In the genomic region with DNA sequence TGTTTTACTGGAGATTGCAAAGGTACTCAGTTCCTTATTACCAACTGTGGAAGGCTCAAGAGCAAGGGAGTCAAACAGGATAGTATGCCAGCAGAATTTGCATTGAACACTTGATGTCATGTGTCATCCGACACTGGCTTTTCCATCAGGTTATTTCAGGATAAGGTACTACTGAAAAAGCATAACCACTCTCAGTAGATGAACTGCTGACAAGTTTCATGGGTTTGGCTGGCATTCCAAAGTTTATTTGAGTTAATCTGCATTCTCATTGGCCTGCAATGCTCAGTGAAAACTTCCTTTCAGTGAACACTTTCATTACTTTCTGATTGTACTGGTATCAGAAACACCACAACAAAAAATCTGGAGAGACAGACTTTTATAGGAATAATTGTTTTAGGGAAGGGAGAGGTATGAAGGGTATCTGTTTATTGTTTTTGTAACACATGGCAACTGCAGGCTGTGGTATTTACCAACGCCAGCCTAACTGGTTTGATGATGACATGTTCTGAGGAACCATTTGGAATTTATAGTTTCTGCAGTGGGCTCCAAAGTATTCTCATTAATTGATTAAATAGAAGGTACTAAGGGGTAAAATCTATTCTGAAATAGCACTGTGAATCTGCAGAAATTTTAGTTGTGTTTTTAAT, we compare ENCODE assay signal across 15 cellular contexts.
A peak's percentile ranks its signal among the peaks of the same experiment; 100 is the strongest.
DNase-seq lines count a peak whose midpoint lies in the region; ATAC-seq and TF ChIP-seq lines count a peak whose summit lies in the region.
"Had no signal": no experiment of that assay in that cellular context is flagged by ENCODE, and none has a peak within 500 bp of the region (broad histone marks: within the 10 kb centered on the region; RNA-seq: fewer than 3 reads in every experiment).

No MANE protein-coding gene starts in this region.

- H3K27ac Mint-ChIP-seq in Calu3 (ENCODE audit: unreplicated experiment), result peak overlapping the region; percentile 84
- H3K27ac Mint-ChIP-seq in activated T-helper 17 cell treated with anti-CD3 and anti-CD28 coated beads, Interleukin-2, amount 50 U/mL, for 72 hours, result no peak overlapping the region
- H3K27ac Mint-ChIP-seq: activated T-helper 1 cell treated with anti-CD3 and anti-CD28 coated beads, Interleukin-12 subunit alpha, Interleukin-12 subunit beta, Interleukin-2, Interleukin-4 antibody, amounts not matched to agents 30 ng/mL and 10 ng/mL and 1 ng/mL, durations not matched to agents 14 hours and 24 hours and 36 hours had no signal

- H3K4me1 ChIP-seq in PC-9 (replicated peaks; ENCODE audit: insufficient read depth) (peaks cover 27% of the 10 kb centered on the region), mucosa of rectum (ENCODE audit: control insufficient read depth in 2 of 2, insufficient read depth in 2 of 2, low read length in 2 of 2) (peaks cover 4 to 14% of the 10 kb centered on the region in 2 donors)
- H3K4me1 ChIP-seq: BE2C had no signal

- H3K4me1 Mint-ChIP-seq in Calu3 (ENCODE audit: low read depth, unreplicated experiment), result peaks cover 35% of the 10 kb centered on the region
- H3K4me1 Mint-ChIP-seq in activated T-helper 17 cell treated with anti-CD3 and anti-CD28 coated beads, Interleukin-2, amount 50 U/mL, for 72 hours, result no peaks in the 10 kb centered on the region

- H3K9me3 Mint-ChIP-seq in Calu3 (ENCODE audit: low read depth, unreplicated experiment), result no peaks in the 10 kb centered on the region
- H3K9me3 Mint-ChIP-seq in activated T-helper 17 cell treated with anti-CD3 and anti-CD28 coated beads, Interleukin-2, amount 50 U/mL, for 72 hours, result no peaks in the 10 kb centered on the region
- H3K9me3 Mint-ChIP-seq: activated T-helper 1 cell treated with anti-CD3 and anti-CD28 coated beads, Interleukin-12 subunit alpha, Interleukin-12 subunit beta, Interleukin-2, Interleukin-4 antibody, amounts not matched to agents 30 ng/mL and 10 ng/mL and 1 ng/mL, durations not matched to agents 14 hours and 24 hours and 36 hours had no signal

- no peaks in the 10 kb centered on the region for H3K79me2 ChIP-seq in PC-9 (ENCODE audit: low read depth)

- no peak overlapping the region for H3K4me3 ChIP-seq in PC-9
- H3K4me3 ChIP-seq in mucosa of rectum (ENCODE audit: low read length in 2 of 2), result no peak overlapping the region

- no peaks in the 10 kb centered on the region for H3K9me2 ChIP-seq in PC-9 (ENCODE audit: insufficient read depth)

- POLR2A ChIA-PET in PC-9 (lab: Charles Lee; ENCODE audit: unreplicated experiment), result no interaction called here

- intact Hi-C loops in Calu3 (cut with micrococcal nuclease; ENCODE audit: unreplicated experiment), result no loop called here
- intact Hi-C loops in PC-9 (cut with micrococcal nuclease; ENCODE audit: unreplicated experiment), result loop anchor here (10.0 kb wide), 2 partner anchors 153 to 477 kb away; no protein-coding TSS in a partner anchor

- H3K36me3 ChIP-seq in PC-9 (ENCODE audit: low read depth) (no peaks in the 10 kb centered on the region), mucosa of rectum (ENCODE audit: control insufficient read depth in 2 of 2, insufficient read depth in 2 of 2, low read length in 2 of 2) (no peaks in the 10 kb centered on the region)
- H3K36me3 ChIP-seq: BE2C had no signal

- H3K4me2 ChIP-seq in PC-9, result peak overlapping the region; percentile 15; the same call in 1 of the 2 replicates

- H3F3A ChIP-seq in PC-9 (ENCODE audit: insufficient read depth, low read depth), result 0 out of 2 replicates have a peak, but pooled peaks cover 4% of the 10 kb centered on the region

- DNase-seq in Calu3, result no peak
- peak; percentile 34 to 44 for DNase-seq in PC-9
- DNase-seq in fibroblast of peridontal ligament (ENCODE audit: extremely low read depth), result peak; percentile 48
- no peak for DNase-seq in stimulated activated CD4-positive, alpha-beta T cell treated with anti-CD3 and anti-CD28 coated beads, Interleukin-15, amount 100 ng/mL, for 24 hours
- DNase-seq in stimulated activated naive CD8-positive, alpha-beta T cell treated with anti-CD3 and anti-CD28 coated beads, Interleukin-15, Interleukin-2, amounts not matched to agents 100 U/mL and 50 U/mL, for 24 hours, result no peak
- no peak for DNase-seq in GF-D8 (lab: John Stamatoyannopoulos, UW)
- DNase-seq: BE2C; caudate nucleus; H7; NCI-H1105; stimulated activated naive CD4-positive, alpha-beta T cell; T-helper 2 cell had no signal

- H3K9me3 ChIP-seq in PC-9 (ENCODE audit: insufficient read depth, low read depth), result no peaks in the 10 kb centered on the region
- H3K9me3 ChIP-seq in mucosa of rectum (ENCODE audit: control insufficient read depth in 2 of 2, low read length in 2 of 2), result no peaks in the 10 kb centered on the region
- H3K9me3 ChIP-seq: BE2C had no signal

- no peak overlapping the region for H3K9ac ChIP-seq in mucosa of rectum (ENCODE audit: low read depth in 1 of 2, low read length in 2 of 2)

- no peaks in the 10 kb centered on the region for H3K36me3 Mint-ChIP-seq in Calu3 (ENCODE audit: insufficient read depth, unreplicated experiment)
- H3K36me3 Mint-ChIP-seq in activated T-helper 17 cell treated with anti-CD3 and anti-CD28 coated beads, Interleukin-2, amount 50 U/mL, for 72 hours (ENCODE audit: low read depth), result no peaks in the 10 kb centered on the region

- no peak for TF ChIP-seq CTCF in Calu3 (IDR thresholded peaks at IDR 0.05; ENCODE audit: unreplicated experiment)
- TF ChIP-seq CTCF in PC-9 (conservative IDR thresholded peaks at IDR 0.05), result no peak

- peak overlapping the region; percentile 25 for H3K27ac ChIP-seq in PC-9
- peak overlapping the region; percentile 60 to 70 for H3K27ac ChIP-seq in mucosa of rectum (ENCODE audit: low read depth in 2 of 2, low read length in 2 of 2)

- no peak overlapping the region for H2AFZ ChIP-seq in PC-9

- BruUV-seq in Calu3 (replicated peaks; lab: Mats Ljungman, UMichigan) (no TSS peak), PC-9 (replicated peaks; lab: Mats Ljungman, UMichigan) (no TSS peak)

- H3K27me3 ChIP-seq in PC-9 (ENCODE audit: insufficient read depth, low read depth), result no peaks in the 10 kb centered on the region
- no peaks in the 10 kb centered on the region for H3K27me3 ChIP-seq in mucosa of rectum (ENCODE audit: control insufficient read depth in 2 of 2, insufficient read depth in 2 of 2, low read length in 2 of 2)

- H3K4me3 Mint-ChIP-seq in Calu3 (ENCODE audit: low read depth, unreplicated experiment), result no peak overlapping the region
- no peak overlapping the region for H3K4me3 Mint-ChIP-seq in activated T-helper 17 cell treated with anti-CD3 and anti-CD28 coated beads, Interleukin-2, amount 50 U/mL, for 72 hours
- H3K4me3 Mint-ChIP-seq: activated T-helper 1 cell treated with anti-CD3 and anti-CD28 coated beads, Interleukin-12 subunit alpha, Interleukin-12 subunit beta, Interleukin-2, Interleukin-4 antibody, amounts not matched to agents 30 ng/mL and 10 ng/mL and 1 ng/mL, durations not matched to agents 14 hours and 24 hours and 36 hours had no signal

- ATAC-seq in activated T-helper 17 cell treated with anti-CD3 and anti-CD28 coated beads, Interleukin-2, amount 50 U/mL, for 72 hours (replicated peaks), result no peak
- ATAC-seq in stimulated activated naive CD8-positive, alpha-beta T cell treated with anti-CD3 and anti-CD28 coated beads, Interleukin-15, Interleukin-2, amounts not matched to agents 100 U/mL and 50 U/mL, for 24 hours, result no peak

- H4K20me1 ChIP-seq in PC-9 (ENCODE audit: insufficient read depth), result no peaks in the 10 kb centered on the region

- CTCF ChIA-PET in Calu3 (lab: Charles Lee) (no interaction called here), PC-9 (lab: Charles Lee) (no interaction called here)

- no peaks in the 10 kb centered on the region for H3K27me3 Mint-ChIP-seq in Calu3 (ENCODE audit: unreplicated experiment)
- peaks cover 12% of the 10 kb centered on the region for H3K27me3 Mint-ChIP-seq in activated T-helper 17 cell treated with anti-CD3 and anti-CD28 coated beads, Interleukin-2, amount 50 U/mL, for 72 hours

Comparison
In these comparisons a context has a peak if more than half of its experiments do, and no peak if none do; other contexts are left out.
1. DNase-seq: peak in PC-9 (2 of 2) and fibroblast of peridontal ligament (single experiment); none in Calu3 (single experiment), stimulated activated CD4-positive, alpha-beta T cell treated with anti-CD3 and anti-CD28 coated beads, Interleukin-15, amount 100 ng/mL, for 24 hours (single experiment), stimulated activated naive CD8-positive, alpha-beta T cell treated with anti-CD3 and anti-CD28 coated beads, Interleukin-15, Interleukin-2, amounts not matched to agents 100 U/mL and 50 U/mL, for 24 hours (single experiment) and GF-D8 (single experiment).